14 cellular contexts compared by ENCODE assay signal in genomic region chr2:234191819-234192407, GRCh38.
DNase-seq lines count a peak whose midpoint lies in the region; ATAC-seq and TF ChIP-seq lines count a peak whose summit lies in the region.
"Had no signal": no experiment of that assay in that cellular context is flagged by ENCODE, and none has a peak within 500 bp of the region (broad histone marks: within the 10 kb centered on the region; RNA-seq: fewer than 3 reads in every experiment).

No MANE protein-coding gene starts in this region.

- no peaks in the 10 kb centered on the region for H3K9me3 Mint-ChIP-seq in HFFc6
- no peaks in the 10 kb centered on the region for H3K9me3 Mint-ChIP-seq in activated CD8-positive, alpha-beta T cell treated with anti-CD3 and anti-CD28 coated beads for 36 hours

- peaks cover 41% of the 10 kb centered on the region for H3K9me3 ChIP-seq in BLaER1
- no peaks in the 10 kb centered on the region for H3K9me3 ChIP-seq in PC-3 (ENCODE audit: low read length)

- H3K4me3 ChIP-seq in BLaER1, result peak overlapping the region; percentile 69
- peak overlapping the region; percentile 2; the same call in 1 of the 2 replicates for H3K4me3 ChIP-seq in PC-3 (ENCODE audit: low read length)
- no peak overlapping the region for H3K4me3 ChIP-seq in fibroblast of mammary gland (ENCODE audit: control insufficient read depth, low read depth, low read length)
- H3K4me3 ChIP-seq: K562 had no signal

- CTCF ChIA-PET in PC-3 (lab: Charles Lee), result no interaction called here
- CTCF ChIA-PET in activated CD8-positive, alpha-beta T cell treated with anti-CD3 and anti-CD28 coated beads for 36 hours (lab: Charles Lee), result no interaction called here

- H3K4me3 Mint-ChIP-seq in HFFc6, result no peak overlapping the region
- no peak overlapping the region for H3K4me3 Mint-ChIP-seq in activated CD8-positive, alpha-beta T cell treated with anti-CD3 and anti-CD28 coated beads for 36 hours
- H3K4me3 Mint-ChIP-seq: activated CD4-positive, alpha-beta T cell treated with anti-CD3 and anti-CD28 coated beads, Interleukin-2, amount 10 ng/mL, durations not matched to agents 24 days and 14 days; activated naive CD8-positive, alpha-beta T cell treated with anti-CD3 and anti-CD28 coated beads, Interleukin-2, amount 10 ng/mL, durations not matched to agents 7 days and 5 days had no signal

- H3K4me2 ChIP-seq in BLaER1 (peak overlapping the region; percentile 92), PC-3 (ENCODE audit: low read length) (peak overlapping the region; percentile 37; the same call in 1 of the 2 replicates)

- DNase-seq in M059J (ENCODE audit: low read depth), result peak; percentile 94
- DNase-seq in PC-3, result peak; percentile 43
- DNase-seq in fibroblast of mammary gland (ENCODE audit: low read depth), result peak; percentile 35
- DNase-seq in NCI-H1048 (lab: John Stamatoyannopoulos, UW), result no peak
- DNase-seq in HFFc6, result no peak
- no peak for DNase-seq in activated CD8-positive, alpha-beta T cell treated with anti-CD3 and anti-CD28 coated beads for 36 hours
- no peak for DNase-seq in HuH-7.5 (ENCODE audit: low spot score)
- DNase-seq: activated CD4-positive, alpha-beta T cell treated with anti-CD3 and anti-CD28 coated beads, Interleukin-2, amount 10 ng/mL, durations not matched to agents 24 days and 14 days; activated naive CD8-positive, alpha-beta T cell treated with anti-CD3 and anti-CD28 coated beads, Interleukin-2, amount 10 ng/mL, durations not matched to agents 7 days and 5 days; kidney glomerular epithelial cell; nucleus accumbens; stimulated activated CD4-positive, alpha-beta T cell treated with anti-CD3 and anti-CD28 coated beads, Interleukin-2, amount 100 ng/mL, for 24 hours had no signal

- H3K27ac Mint-ChIP-seq in HFFc6, result no peak overlapping the region
- no peak overlapping the region for H3K27ac Mint-ChIP-seq in activated CD8-positive, alpha-beta T cell treated with anti-CD3 and anti-CD28 coated beads for 36 hours
- H3K27ac Mint-ChIP-seq: activated CD4-positive, alpha-beta T cell treated with anti-CD3 and anti-CD28 coated beads, Interleukin-2, amount 10 ng/mL, durations not matched to agents 24 days and 14 days; activated naive CD8-positive, alpha-beta T cell treated with anti-CD3 and anti-CD28 coated beads, Interleukin-2, amount 10 ng/mL, durations not matched to agents 7 days and 5 days had no signal

- no peaks in the 10 kb centered on the region for H3F3A ChIP-seq in PC-3 (ENCODE audit: low read length, unreplicated experiment)

- peaks cover 34% of the 10 kb centered on the region for H3K4me1 ChIP-seq in BLaER1
- peaks cover 19% of the 10 kb centered on the region for H3K4me1 ChIP-seq in PC-3 (ENCODE audit: insufficient read depth, low read length)

- H3K9me2 ChIP-seq in PC-3 (replicated peaks; ENCODE audit: low read length), result no peaks in the 10 kb centered on the region

- POLR2A ChIA-PET in PC-3 (lab: Charles Lee; ENCODE audit: unreplicated experiment), result interaction anchor here (0.6 kb wide), 1 partner anchor 89 kb away, joined by 5 read pairs; no protein-coding TSS in a partner anchor
- POLR2A ChIA-PET in activated CD8-positive, alpha-beta T cell treated with anti-CD3 and anti-CD28 coated beads for 36 hours (lab: Charles Lee), result no interaction called here

- no peaks in the 10 kb centered on the region for H3K36me3 Mint-ChIP-seq in HFFc6 (ENCODE audit: low read depth)
- H3K36me3 Mint-ChIP-seq in activated CD8-positive, alpha-beta T cell treated with anti-CD3 and anti-CD28 coated beads for 36 hours (ENCODE audit: low read depth), result no peaks in the 10 kb centered on the region
- H3K36me3 Mint-ChIP-seq: activated naive CD8-positive, alpha-beta T cell treated with anti-CD3 and anti-CD28 coated beads, Interleukin-2, amount 10 ng/mL, durations not matched to agents 7 days and 5 days had no signal

- no TSS peak for BruUV-seq in PC-3 (replicated peaks; lab: Mats Ljungman, UMichigan)

- H4K20me1 ChIP-seq in BLaER1 (no peaks in the 10 kb centered on the region), PC-3 (ENCODE audit: low read length) (no peaks in the 10 kb centered on the region)

- TF ChIP-seq CTCF in PC-3 (conservative IDR thresholded peaks at IDR 0.05; ENCODE audit: low read depth, low read length) (no peak), fibroblast of mammary gland (conservative IDR thresholded peaks at IDR 0.05; ENCODE audit: control insufficient read depth, insufficient read depth, low read depth, low read length) (no peak), HFFc6 (IDR thresholded peaks at IDR 0.05) (no peak)
- no peak for TF ChIP-seq CTCF in activated CD8-positive, alpha-beta T cell treated with anti-CD3 and anti-CD28 coated beads for 36 hours (IDR thresholded peaks at IDR 0.05)

- no peaks in the 10 kb centered on the region for H3K79me2 ChIP-seq in PC-3 (ENCODE audit: low read length)

- H3K27ac ChIP-seq in BLaER1 (peak overlapping the region; percentile 95), PC-3 (ENCODE audit: low read length) (no peak overlapping the region)

- ATAC-seq in PC-3, result no peak
- no peak for ATAC-seq in activated CD8-positive, alpha-beta T cell treated with anti-CD3 and anti-CD28 coated beads for 36 hours
- ATAC-seq: K562 had no signal

- 0 out of 2 replicates have a peak overlapping the region, but pooled peaks have one; percentile 63 for H2AFZ ChIP-seq in PC-3 (ENCODE audit: low read length)

- no peaks in the 10 kb centered on the region for H3K4me1 Mint-ChIP-seq in HFFc6 (ENCODE audit: low read depth)
- no peaks in the 10 kb centered on the region for H3K4me1 Mint-ChIP-seq in activated CD8-positive, alpha-beta T cell treated with anti-CD3 and anti-CD28 coated beads for 36 hours (ENCODE audit: low read depth)
- H3K4me1 Mint-ChIP-seq: activated CD4-positive, alpha-beta T cell treated with anti-CD3 and anti-CD28 coated beads, Interleukin-2, amount 10 ng/mL, durations not matched to agents 24 days and 14 days had no signal

- H3K36me3 ChIP-seq in BLaER1 (peaks cover 7% of the 10 kb centered on the region; the same call in 1 of the 2 replicates), PC-3 (ENCODE audit: low read depth, low read length) (no peaks in the 10 kb centered on the region)

- H3K27me3 Mint-ChIP-seq in HFFc6 (ENCODE audit: insufficient read depth), result peaks cover 19% of the 10 kb centered on the region
- no peaks in the 10 kb centered on the region for H3K27me3 Mint-ChIP-seq in activated CD8-positive, alpha-beta T cell treated with anti-CD3 and anti-CD28 coated beads for 36 hours

- no peaks in the 10 kb centered on the region for H3K27me3 ChIP-seq in BLaER1
- no peaks in the 10 kb centered on the region for H3K27me3 ChIP-seq in PC-3 (ENCODE audit: low read length)

- intact Hi-C loops in PC-3 (cut with micrococcal nuclease), result no loop called here
- intact Hi-C loops in activated CD8-positive, alpha-beta T cell treated with anti-CD3 and anti-CD28 coated beads for 36 hours (cut with micrococcal nuclease), result no loop called here

- H3K9ac ChIP-seq in BLaER1 (peak overlapping the region; percentile 87), PC-3 (ENCODE audit: low read length) (no peak overlapping the region)

Comparison
In these comparisons a context has a peak if more than half of its experiments do, and no peak if none do; other contexts are left out.
1. DNase-seq: peak in M059J (single experiment), PC-3 (single experiment) and fibroblast of mammary gland (single experiment); none in NCI-H1048 (single experiment), HFFc6 (single experiment), activated CD8-positive, alpha-beta T cell treated with anti-CD3 and anti-CD28 coated beads for 36 hours (single experiment) and HuH-7.5 (single experiment).